ENCODE assay signal across 31 cellular contexts in the genomic region with DNA sequence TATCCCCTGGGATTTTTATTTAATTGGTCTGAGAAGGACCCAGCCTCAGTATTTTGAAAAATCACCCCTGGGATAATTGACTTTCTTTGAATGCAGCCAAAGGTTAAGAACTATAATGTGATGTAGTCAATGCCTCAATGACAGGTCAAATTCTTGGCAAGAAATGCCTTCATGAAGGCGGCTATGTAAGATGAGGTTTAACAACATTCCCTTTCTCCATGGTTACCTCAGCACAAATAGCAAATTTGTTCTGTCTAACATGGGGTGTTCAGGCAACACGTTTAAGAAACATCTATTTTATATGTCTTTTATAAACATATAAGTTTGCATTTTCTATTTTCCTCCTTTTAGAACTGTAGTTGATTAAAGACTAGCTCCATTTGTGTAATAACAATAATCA. TPM values are rescaled to one million over a fixed set of nuclear protein-coding genes. Genes with fewer than 3 reads are reported as not detected.
"Had no signal": no experiment of that assay in that cellular context is flagged by ENCODE, and none has a peak within 500 bp of the region (broad histone marks: within the 10 kb centered on the region; RNA-seq: fewer than 3 reads in every experiment).

No MANE protein-coding gene starts in this region.

- H3K36me3 Mint-ChIP-seq: activated naive CD8-positive, alpha-beta T cell treated with anti-CD3 and anti-CD28 coated beads, Interleukin-2, amount 10 ng/mL, durations not matched to agents 7 days and 5 days; immature natural killer cell; natural killer cell; neural progenitor cell had no signal

- H3K27ac ChIP-seq: colonic mucosa, epithelial cell of prostate, esophagus squamous epithelium, lower lobe of right lung, neural progenitor cell, tibial nerve had no signal

- DNase-seq: activated B cell treated with CpG ODN at 0.5 μM for 24 hours; activated CD4-positive, alpha-beta T cell treated with anti-CD3 and anti-CD28 coated beads, Interleukin-2, amount 50 U/mL, for 48 hours; activated CD8-positive, alpha-beta memory T cell treated with anti-CD3 and anti-CD28 coated beads, Interleukin-2, amount 50 U/mL, for 4 hours; activated effector memory CD4-positive, alpha-beta T cell treated with anti-CD3 and anti-CD28 coated beads, Interleukin-2, amount 50 U/mL, for 16 hours; activated naive CD4-positive, alpha-beta T cell treated with anti-CD3 and anti-CD28 coated beads for 36 hours; activated naive CD8-positive, alpha-beta T cell treated with anti-CD3 and anti-CD28 coated beads, Interleukin-2, amount 10 ng/mL, durations not matched to agents 7 days and 5 days; activated T-cell treated with anti-CD3 and anti-CD28 coated beads, Interleukin-2, amount 50 U/mL, for 1 hour; colonic mucosa; effector CD8-positive, alpha-beta T cell; esophagus squamous epithelium; hippocampal formation; immature natural killer cell; lower lobe of right lung; mesenchymal stem cell; natural killer cell; occipital lobe; posterior cingulate gyrus; retina; stimulated activated naive CD4-positive, alpha-beta T cell treated with Interleukin-2 at 50 U/mL for 16 hours; T-helper 2 cell had no signal

- ATAC-seq: left lobe of liver, lower lobe of right lung, natural killer cell had no signal

- FAIRE-seq: bronchial epithelial cell, endometrium, frontal cortex had no signal

- H3K4me1 Mint-ChIP-seq: activated B cell treated with CpG ODN at 0.5 μM for 24 hours; activated naive CD8-positive, alpha-beta T cell treated with anti-CD3 and anti-CD28 coated beads, Interleukin-2, amount 10 ng/mL, durations not matched to agents 7 days and 5 days; immature natural killer cell; natural killer cell had no signal

- H3K36me3 ChIP-seq: colonic mucosa, esophagus squamous epithelium, lower lobe of right lung, neural progenitor cell, tibial nerve had no signal

- H3K9me3 ChIP-seq: colonic mucosa, esophagus squamous epithelium, lower lobe of right lung, tibial nerve had no signal

- H3K27ac Mint-ChIP-seq: activated B cell treated with CpG ODN at 0.5 μM for 24 hours; activated naive CD4-positive, alpha-beta T cell treated with anti-CD3 and anti-CD28 coated beads for 36 hours; activated naive CD8-positive, alpha-beta T cell treated with anti-CD3 and anti-CD28 coated beads, Interleukin-2, amount 10 ng/mL, durations not matched to agents 7 days and 5 days; activated T-helper 1 cell treated with anti-CD3 and anti-CD28 coated beads, Interleukin-12 subunit alpha, Interleukin-12 subunit beta, Interleukin-2, Interleukin-4 antibody, amounts not matched to agents 30 ng/mL and 10 ng/mL and 1 ng/mL, durations not matched to agents 14 hours and 24 hours and 36 hours; immature natural killer cell; natural killer cell; neural progenitor cell had no signal

- H3K4me3 ChIP-seq: colonic mucosa, esophagus squamous epithelium, lower lobe of right lung, neural progenitor cell, tibial nerve had no signal

- H3K4me3 Mint-ChIP-seq: activated B cell treated with CpG ODN at 0.5 μM for 24 hours; activated naive CD4-positive, alpha-beta T cell treated with anti-CD3 and anti-CD28 coated beads for 36 hours; activated naive CD8-positive, alpha-beta T cell treated with anti-CD3 and anti-CD28 coated beads, Interleukin-2, amount 10 ng/mL, durations not matched to agents 7 days and 5 days; activated T-helper 1 cell treated with anti-CD3 and anti-CD28 coated beads, Interleukin-12 subunit alpha, Interleukin-12 subunit beta, Interleukin-2, Interleukin-4 antibody, amounts not matched to agents 30 ng/mL and 10 ng/mL and 1 ng/mL, durations not matched to agents 14 hours and 24 hours and 36 hours; immature natural killer cell; natural killer cell; neural progenitor cell had no signal

- H3K4me1 ChIP-seq: colonic mucosa, lower lobe of right lung, neural progenitor cell, tibial nerve had no signal

- H3K27me3 ChIP-seq: colonic mucosa, neural progenitor cell had no signal

- H3K9me3 Mint-ChIP-seq: activated B cell treated with CpG ODN at 0.5 μM for 24 hours; activated naive CD4-positive, alpha-beta T cell treated with anti-CD3 and anti-CD28 coated beads for 36 hours; activated naive CD8-positive, alpha-beta T cell treated with anti-CD3 and anti-CD28 coated beads, Interleukin-2, amount 10 ng/mL, durations not matched to agents 7 days and 5 days; activated T-helper 1 cell treated with anti-CD3 and anti-CD28 coated beads, Interleukin-12 subunit alpha, Interleukin-12 subunit beta, Interleukin-2, Interleukin-4 antibody, amounts not matched to agents 30 ng/mL and 10 ng/mL and 1 ng/mL, durations not matched to agents 14 hours and 24 hours and 36 hours; immature natural killer cell; natural killer cell; neural progenitor cell had no signal

RNA-seq across cellular contexts. Expression of a gene that starts 5.3 kb away (rescaled TPM):
- total RNA-seq: activated B cell treated with CpG ODN at 0.5 μM for 24 hours; activated CD8-positive, alpha-beta memory T cell treated with anti-CD3 and anti-CD28 coated beads for 36 hours; activated naive CD4-positive, alpha-beta T cell treated with anti-CD3 and anti-CD28 coated beads for 36 hours; activated naive CD8-positive, alpha-beta T cell treated with anti-CD3 and anti-CD28 coated beads, Interleukin-2, amount 10 ng/mL, durations not matched to agents 7 days and 5 days; activated T-helper 1 cell treated with anti-CD3 and anti-CD28 coated beads, Interleukin-12 subunit alpha, Interleukin-12 subunit beta, Interleukin-2, Interleukin-4 antibody, amounts not matched to agents 30 ng/mL and 10 ng/mL and 1 ng/mL, durations not matched to agents 14 hours and 24 hours and 36 hours; bronchial epithelial cell; colonic mucosa; dermis microvascular lymphatic vessel endothelial cell; esophagus squamous epithelium; kidney epithelial cell; left lobe of liver; natural killer cell had no signal
- polyA plus RNA-seq: immature natural killer cell had no signal
